In genomic region chr2:72136349-72136748, GRCh38 we compare ENCODE assay signal across 14 cellular contexts. TPM values are rescaled to one million over a fixed set of nuclear protein-coding genes. Genes with fewer than 3 reads are reported as not detected.
"Had no signal": no experiment of that assay in that cellular context is flagged by ENCODE, and none has a peak within 500 bp of the region (broad histone marks: within the 10 kb centered on the region; RNA-seq: fewer than 3 reads in every experiment).

No MANE protein-coding gene starts in this region.

- H3K79me2 ChIP-seq: parathyroid adenoma had no signal

- H3K27me3 Mint-ChIP-seq: activated CD4-positive, alpha-beta T cell treated with anti-CD3 and anti-CD28 coated beads, Interleukin-2, amount 10 ng/mL, durations not matched to agents 24 days and 14 days had no signal

- DNase-seq: activated B cell treated with CpG ODN at 0.5 μM for 24 hours; activated CD4-positive, alpha-beta T cell treated with anti-CD3 and anti-CD28 coated beads, Interleukin-2, amount 10 ng/mL, durations not matched to agents 24 days and 14 days; activated naive CD4-positive, alpha-beta T cell treated with anti-CD3 and anti-CD28 coated beads for 36 hours; central memory CD4-positive, alpha-beta T cell; effector memory CD8-positive, alpha-beta T cell; lower lobe of right lung; nephron progenitor cell; small intestine had no signal

- ATAC-seq: effector memory CD8-positive, alpha-beta T cell; gastroesophageal sphincter; lower lobe of right lung had no signal

- H3K27ac ChIP-seq: gastroesophageal sphincter, lower lobe of right lung, parathyroid adenoma, right atrium auricular region, upper lobe of left lung had no signal

- H3K4me1 ChIP-seq: parathyroid adenoma had no signal

- H3K4me3 Mint-ChIP-seq: activated B cell treated with CpG ODN at 0.5 μM for 24 hours; activated CD4-positive, alpha-beta T cell treated with anti-CD3 and anti-CD28 coated beads, Interleukin-2, amount 10 ng/mL, durations not matched to agents 24 days and 14 days; activated naive CD4-positive, alpha-beta T cell treated with anti-CD3 and anti-CD28 coated beads for 36 hours; activated T-helper 1 cell treated with anti-CD3 and anti-CD28 coated beads, Interleukin-12 subunit alpha, Interleukin-12 subunit beta, Interleukin-2, Interleukin-4 antibody, amounts not matched to agents 30 ng/mL and 10 ng/mL and 1 ng/mL, durations not matched to agents 14 hours and 24 hours and 36 hours; effector memory CD8-positive, alpha-beta T cell; nephron progenitor cell; T-helper 1 cell treated with Interleukin-12 subunit alpha and Interleukin-12 subunit beta and Interleukin-4 antibody, amounts not matched to agents 30 μg/mL and 1 μg/mL, for 36 hours had no signal

- H3K4me1 Mint-ChIP-seq: activated CD4-positive, alpha-beta T cell treated with anti-CD3 and anti-CD28 coated beads, Interleukin-2, amount 10 ng/mL, durations not matched to agents 24 days and 14 days had no signal

- H3K27ac Mint-ChIP-seq: activated B cell treated with CpG ODN at 0.5 μM for 24 hours; activated CD4-positive, alpha-beta T cell treated with anti-CD3 and anti-CD28 coated beads, Interleukin-2, amount 10 ng/mL, durations not matched to agents 24 days and 14 days; activated naive CD4-positive, alpha-beta T cell treated with anti-CD3 and anti-CD28 coated beads for 36 hours; activated T-helper 1 cell treated with anti-CD3 and anti-CD28 coated beads, Interleukin-12 subunit alpha, Interleukin-12 subunit beta, Interleukin-2, Interleukin-4 antibody, amounts not matched to agents 30 ng/mL and 10 ng/mL and 1 ng/mL, durations not matched to agents 14 hours and 24 hours and 36 hours; effector memory CD8-positive, alpha-beta T cell; nephron progenitor cell; T-helper 1 cell treated with Interleukin-12 subunit alpha and Interleukin-12 subunit beta and Interleukin-4 antibody, amounts not matched to agents 30 μg/mL and 1 μg/mL, for 36 hours had no signal

- H3K27me3 ChIP-seq: right atrium auricular region, upper lobe of left lung had no signal

- H2AFZ ChIP-seq: parathyroid adenoma had no signal

- H3K36me3 ChIP-seq: gastroesophageal sphincter, lower lobe of right lung, right atrium auricular region, upper lobe of left lung had no signal

- H3K9me3 ChIP-seq: gastroesophageal sphincter, lower lobe of right lung, right atrium auricular region, upper lobe of left lung had no signal

- H3K9me3 Mint-ChIP-seq: activated B cell treated with CpG ODN at 0.5 μM for 24 hours; activated CD4-positive, alpha-beta T cell treated with anti-CD3 and anti-CD28 coated beads, Interleukin-2, amount 10 ng/mL, durations not matched to agents 24 days and 14 days; activated naive CD4-positive, alpha-beta T cell treated with anti-CD3 and anti-CD28 coated beads for 36 hours; activated T-helper 1 cell treated with anti-CD3 and anti-CD28 coated beads, Interleukin-12 subunit alpha, Interleukin-12 subunit beta, Interleukin-2, Interleukin-4 antibody, amounts not matched to agents 30 ng/mL and 10 ng/mL and 1 ng/mL, durations not matched to agents 14 hours and 24 hours and 36 hours; effector memory CD8-positive, alpha-beta T cell; nephron progenitor cell; T-helper 1 cell treated with Interleukin-12 subunit alpha and Interleukin-12 subunit beta and Interleukin-4 antibody, amounts not matched to agents 30 μg/mL and 1 μg/mL, for 36 hours had no signal

- H3K4me3 ChIP-seq: gastroesophageal sphincter, lower lobe of right lung, right atrium auricular region, upper lobe of left lung had no signal

RNA-seq across cellular contexts. Expression of gene CYP26B1, which starts 11.3 kb away (rescaled TPM):
- total RNA-seq: activated B cell treated with CpG ODN at 0.5 μM for 24 hours; activated CD4-positive, alpha-beta T cell treated with anti-CD3 and anti-CD28 coated beads, Interleukin-2, amount 10 ng/mL, durations not matched to agents 24 days and 14 days; activated naive CD4-positive, alpha-beta T cell treated with anti-CD3 and anti-CD28 coated beads for 36 hours; activated T-helper 1 cell treated with anti-CD3 and anti-CD28 coated beads, Interleukin-12 subunit alpha, Interleukin-12 subunit beta, Interleukin-2, Interleukin-4 antibody, amounts not matched to agents 30 ng/mL and 10 ng/mL and 1 ng/mL, durations not matched to agents 14 hours and 24 hours and 36 hours had no signal
